ENCODE assay signal across 22 cellular contexts in genomic region chr2:97991081-97991856, GRCh38. TPM values are rescaled to one million over a fixed set of nuclear protein-coding genes. Genes with fewer than 3 reads are reported as not detected.
A peak's percentile ranks its signal among the peaks of the same experiment; 100 is the strongest.
DNase-seq lines count a peak whose midpoint lies in the region; ATAC-seq, FAIRE-seq and TF ChIP-seq lines count a peak whose summit lies in the region.
"Had no signal": no experiment of that assay in that cellular context is flagged by ENCODE, and none has a peak within 500 bp of the region (broad histone marks: within the 10 kb centered on the region; RNA-seq: fewer than 3 reads in every experiment).

No MANE protein-coding gene starts in this region.

- peak overlapping the region; percentile 12 for H3K4me3 ChIP-seq in psoas muscle
- H3K4me3 ChIP-seq: ascending aorta, coronary artery, mucosa of descending colon, upper lobe of right lung had no signal

- intact Hi-C loops in psoas muscle (cut with DNase I) = loop anchor here (5.0 to 10.0 kb wide), 3 partner anchors 34 to 176 kb away; no protein-coding TSS in a partner anchor

- TF ChIP-seq CTCF in VCaP (conservative IDR thresholded peaks at IDR 0.05) = no peak
- no peak for TF ChIP-seq CTCF in psoas muscle (IDR thresholded peaks at IDR 0.05)

- H3K27ac ChIP-seq in VCaP (peak overlapping the region; percentile 98), psoas muscle (peak overlapping the region; percentile 54)
- H3K27ac ChIP-seq: ascending aorta, coronary artery, upper lobe of right lung had no signal

- DNase-seq in NCI-H1417 (lab: John Stamatoyannopoulos, UW) (peak in 2 of 3 experiments; percentile 27 to 70), NCI-H1417 treated with DMSO at 0.1 percent for 48 hours (lab: John Stamatoyannopoulos, UW) (no peak), HTR-8/SVneo (ENCODE audit: insufficient read length, low spot score) (no peak), psoas muscle (no peak), COR-L47 (lab: John Stamatoyannopoulos, UW) (no peak)
- DNase-seq in activated CD8-positive, alpha-beta memory T cell treated with anti-CD3 and anti-CD28 coated beads, Interleukin-2, amount 50 U/mL, for 4 hours = no peak
- DNase-seq: activated effector memory CD4-positive, alpha-beta T cell treated with Interleukin-2 at 50 U/mL for 16 hours; C1 segment of cervical spinal cord; mucosa of descending colon; NCI-H1694 treated with DMSO at 0.1 percent for 48 hours; NCI-H510A treated with DMSO at 0.1 percent for 48 hours; small intestine; stimulated activated naive CD4-positive, alpha-beta T cell; T-cell; upper lobe of right lung had no signal

- peak; percentile 23 for FAIRE-seq in HTR-8/SVneo (lab: Jason Lieb, UNC)
- FAIRE-seq: frontal cortex, small intestine had no signal

- no peaks in the 10 kb centered on the region for H3K27me3 ChIP-seq in psoas muscle (ENCODE audit: insufficient read depth in 3 of 3, low read length in 2 of 3)
- H3K27me3 ChIP-seq: ascending aorta, upper lobe of right lung had no signal

- H3K4me1 ChIP-seq in psoas muscle = peaks cover 50% of the 10 kb centered on the region

- H3K9me3 ChIP-seq in psoas muscle = peaks cover 8% of the 10 kb centered on the region
- H3K9me3 ChIP-seq: upper lobe of right lung had no signal

- ATAC-seq in psoas muscle (no peak), HG02763 (IDR thresholded peaks at IDR 0.05; ENCODE audit: unreplicated experiment) (no peak)
- ATAC-seq: left lobe of liver, mucosa of descending colon, T-cell, upper lobe of right lung, WTC11 had no signal

- H3K36me3 ChIP-seq in psoas muscle (ENCODE audit: insufficient read depth in 1 of 2, low read depth in 1 of 2) = no peaks in the 10 kb centered on the region
- H3K36me3 ChIP-seq: ascending aorta, upper lobe of right lung had no signal

- 67 to 79% (median 72%) methylated on average over 7 of the region's 7 CpGs for WGBS in psoas muscle, 3 donors

RNA-seq across cellular contexts. Expression of gene TMEM131, which starts 4.5 kb away (rescaled TPM):
- total RNA-seq in psoas muscle = 10 to 100 TPM; 20.1 to 33.3 (median 27.0) TPM
- 10 to 100 TPM in 1 of 3 donors, 1 to 10 TPM in 2; 7.7 to 16.3 (median 7.8) TPM for polyA plus RNA-seq in psoas muscle

Comparison
In these comparisons a context has a peak if more than half of its experiments do, and no peak if none do; other contexts are left out.
1. DNase-seq: peak in NCI-H1417 (2 of 3); none in NCI-H1417 treated with DMSO at 0.1 percent for 48 hours (single experiment), HTR-8/SVneo (single experiment), psoas muscle (0 of 2), COR-L47 (single experiment) and activated CD8-positive, alpha-beta memory T cell treated with anti-CD3 and anti-CD28 coated beads, Interleukin-2, amount 50 U/mL, for 4 hours (single experiment).